In the genomic region with DNA sequence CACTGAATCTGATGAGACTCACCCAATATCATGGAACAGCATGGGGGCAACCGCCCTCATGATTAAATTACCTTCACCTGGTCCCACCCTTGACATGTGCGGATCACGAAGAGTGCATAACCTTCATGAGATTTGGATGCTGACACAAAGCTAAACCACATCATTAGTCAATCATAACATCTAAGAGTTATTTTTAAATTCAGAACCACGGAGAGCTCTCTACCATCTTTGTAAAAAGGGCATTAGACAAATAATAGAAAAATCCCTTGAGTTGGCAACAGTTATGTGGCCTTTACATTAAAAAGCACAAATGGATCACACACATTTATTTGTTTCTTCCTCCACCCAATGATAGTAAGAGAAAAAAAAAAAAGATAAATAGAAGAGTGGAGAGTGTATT, we compare ENCODE assay signal across 7 cellular contexts.
"Had no signal": no experiment of that assay in that cellular context is flagged by ENCODE, and none has a peak within 500 bp of the region (broad histone marks: within the 10 kb centered on the region; RNA-seq: fewer than 3 reads in every experiment).

No MANE protein-coding gene starts in this region.

- H3K4me1 Mint-ChIP-seq: H9, IgD-negative memory B cell had no signal

- H3K4me3 Mint-ChIP-seq: H9, HFFc6, IgD-negative memory B cell had no signal

- H3K9me3 Mint-ChIP-seq: H9, IgD-negative memory B cell had no signal

- H3K27me3 Mint-ChIP-seq: IgD-negative memory B cell had no signal

- H3K9ac ChIP-seq: GM23248 had no signal

- H3K27ac ChIP-seq: GM23248, HL-60 had no signal

- ATAC-seq: HepG2 had no signal

- DNase-seq: GM23248, H9, HCEC 1CT, HFFc6 had no signal

- H3K27ac Mint-ChIP-seq: H9, HFFc6, IgD-negative memory B cell had no signal

- H3K4me3 ChIP-seq: GM23248 had no signal

- H2AFZ ChIP-seq: GM23248 had no signal

- H3K36me3 Mint-ChIP-seq: IgD-negative memory B cell had no signal
